ENCODE assay signal across 7 cellular contexts in genomic region chr7:80078159-80078731, GRCh38. TPM values are rescaled to one million over a fixed set of nuclear protein-coding genes. Genes with fewer than 3 reads are reported as not detected.
DNase-seq lines count a peak whose midpoint lies in the region; ATAC-seq and TF ChIP-seq lines count a peak whose summit lies in the region.

No MANE protein-coding gene starts in this region.

- H3K4me2 ChIP-seq in GM23338 (no peak overlapping the region), OCI-LY3 (ENCODE audit: low read length) (peak overlapping the region; percentile 51), parathyroid adenoma (ENCODE audit: low read length) (peak overlapping the region; percentile 84)

- H3K27me3 ChIP-seq in GM23338 (ENCODE audit: insufficient read depth) (no peaks in the 10 kb centered on the region), OCI-LY3 (ENCODE audit: low read depth, low read length) (no peaks in the 10 kb centered on the region), parathyroid adenoma (ENCODE audit: control insufficient read depth, insufficient read depth, low read length) (no peaks in the 10 kb centered on the region), H7 (ENCODE audit: control insufficient read depth, insufficient read depth, low read length) (no peaks in the 10 kb centered on the region)

- H3K4me3 ChIP-seq in GM23338 (no peak overlapping the region), OCI-LY3 (ENCODE audit: low read length) (peak overlapping the region; percentile 58), parathyroid adenoma (ENCODE audit: low read depth, low read length) (peak overlapping the region; percentile 50), H7 (ENCODE audit: insufficient read depth, low read depth, low read length) (no peak overlapping the region)

- ATAC-seq in GM23338 (no peak), GM21526 (IDR thresholded peaks at IDR 0.05; ENCODE audit: low FRiP score, unreplicated experiment) (no peak), HG03432 (IDR thresholded peaks at IDR 0.05; ENCODE audit: unreplicated experiment) (no peak)

- no peaks in the 10 kb centered on the region for H3K79me2 ChIP-seq in GM23338 (replicated peaks; ENCODE audit: insufficient read depth)
- H3K79me2 ChIP-seq in OCI-LY3 (ENCODE audit: low read length) = no peaks in the 10 kb centered on the region
- H3K79me2 ChIP-seq in parathyroid adenoma = no peaks in the 10 kb centered on the region

- H3K4me1 ChIP-seq in GM23338 (ENCODE audit: insufficient read depth) (no peaks in the 10 kb centered on the region), OCI-LY3 (ENCODE audit: low read length) (peaks cover 6% of the 10 kb centered on the region; the same call in 1 of the 2 replicates), parathyroid adenoma (no peaks in the 10 kb centered on the region)

- H3K27ac ChIP-seq in GM23338 (ENCODE audit: low read depth) (no peak overlapping the region), OCI-LY3 (ENCODE audit: low read length) (no peak overlapping the region), parathyroid adenoma (no peak overlapping the region)

- no peaks in the 10 kb centered on the region for H3K36me3 ChIP-seq in GM23338 (ENCODE audit: insufficient read depth)
- H3K36me3 ChIP-seq in OCI-LY3 (replicated peaks; ENCODE audit: low read depth, low read length) = no peaks in the 10 kb centered on the region
- H3K36me3 ChIP-seq in parathyroid adenoma (ENCODE audit: control insufficient read depth, insufficient read depth, low read length) = no peaks in the 10 kb centered on the region
- H3K36me3 ChIP-seq in H7 (replicated peaks; ENCODE audit: control insufficient read depth, insufficient read depth, low read length) = no peaks in the 10 kb centered on the region

- TF ChIP-seq CTCF in GM23338 (conservative IDR thresholded peaks at IDR 0.05; ENCODE audit: low read depth in 2 of 2) (no peak), OCI-LY3 (IDR thresholded peaks at IDR 0.05; ENCODE audit: low read depth, low read length) (no peak), parathyroid adenoma (IDR thresholded peaks at IDR 0.05) (no peak)

- H3F3A ChIP-seq in GM23338 (replicated peaks; ENCODE audit: low read depth) = no peaks in the 10 kb centered on the region

- H3K9me2 ChIP-seq in GM23338 (ENCODE audit: insufficient read depth) = no peaks in the 10 kb centered on the region

- H3K9me3 Mint-ChIP-seq in GM23338 = peaks cover 3% of the 10 kb centered on the region; the same call in 1 of the 3 replicates

- H3K4me1 Mint-ChIP-seq in GM23338 = peaks cover 6% of the 10 kb centered on the region; the same call in 2 of the 3 replicates

- H3K27me3 Mint-ChIP-seq in GM23338 (ENCODE audit: insufficient read depth, low read depth, poor library complexity) = no peaks in the 10 kb centered on the region

- no peak overlapping the region for H3K27ac Mint-ChIP-seq in GM23338

- no peaks in the 10 kb centered on the region for H3K36me3 Mint-ChIP-seq in GM23338 (ENCODE audit: low read depth)

- H3K9ac ChIP-seq in OCI-LY3 (ENCODE audit: low read length) = no peak overlapping the region
- no peak overlapping the region for H3K9ac ChIP-seq in parathyroid adenoma

- DNase-seq in GM23338 (ENCODE audit: low spot score) (no peak), dermis blood vessel endothelial cell (peak; percentile 33), H7 (no peak)

- H2AFZ ChIP-seq in GM23338 = peak overlapping the region; percentile 74; the same call in 1 of the 2 replicates
- peak overlapping the region; percentile 89 for H2AFZ ChIP-seq in OCI-LY3 (ENCODE audit: low read depth, low read length)
- H2AFZ ChIP-seq in parathyroid adenoma = peak overlapping the region; percentile 45

- H3K4me3 Mint-ChIP-seq in GM23338 = no peak overlapping the region

- H3K9me3 ChIP-seq in OCI-LY3 (ENCODE audit: insufficient read depth, low read length) = no peaks in the 10 kb centered on the region
- no peaks in the 10 kb centered on the region for H3K9me3 ChIP-seq in parathyroid adenoma (ENCODE audit: control insufficient read depth, low read length)

- H4K20me1 ChIP-seq in GM23338 (replicated peaks; ENCODE audit: insufficient read depth) (no peaks in the 10 kb centered on the region), OCI-LY3 (ENCODE audit: insufficient read depth, low read length) (no peaks in the 10 kb centered on the region)

TF ChIP-seq in GM23338, 12 proteins besides CTCF, POLR2A, EP300 and RAD21 (continues in another document):
- TF ChIP-seq ETS1 (IDR thresholded peaks at IDR 0.05) = no peak
- no peak for TF ChIP-seq ZNF462 (CRISPR knock-in tag; IDR thresholded peaks at IDR 0.05)
- TF ChIP-seq ZNF114 (CRISPR knock-in tag; IDR thresholded peaks at IDR 0.05) = no peak
- no peak for TF ChIP-seq POLR2AphosphoS5 (IDR thresholded peaks at IDR 0.05; ENCODE audit: low read depth)
- no peak for TF ChIP-seq NANOG (IDR thresholded peaks at IDR 0.05; ENCODE audit: borderline replicate concordance)
- TF ChIP-seq ZNF331 (CRISPR knock-in tag; IDR thresholded peaks at IDR 0.05; ENCODE audit: low read depth) = no peak
- TF ChIP-seq JUNB (IDR thresholded peaks at IDR 0.05; ENCODE audit: unreplicated experiment) = no peak
- TF ChIP-seq CREB1 (CRISPR knock-in tag; IDR thresholded peaks at IDR 0.05; ENCODE audit: low read depth) = no peak

RNA-seq across cellular contexts. Expression of gene GNAI1, which starts 56.4 kb away (rescaled TPM):
- total RNA-seq in GM23338 (2014; rRNA removed; shearing (Covaris generic)) = 26.8 and 31.3 TPM in 2 replicates
- 35.2 and 36.9 TPM in 2 replicates for polyA plus RNA-seq in GM23338 (2016; fragmentation: Nextera tagmentation; extraction: Ambion mirVana)
- total RNA-seq in dermis blood vessel endothelial cell = 28.8 and 36.2 TPM in 2 replicates
- total RNA-seq in H7 (2014; rRNA removed; shearing (Covaris generic)) = 19.4 and 35.3 TPM in 2 replicates

Comparison
In these comparisons a context has a peak if more than half of its experiments do, and no peak if none do; other contexts are left out.
1. H3K4me3 ChIP-seq: peak in OCI-LY3 (single experiment) and parathyroid adenoma (single experiment); none in GM23338 (single experiment) and H7 (single experiment).
2. Peak in every context shown above with its lines, with median percentiles within 50 percentile points of each other: H2AFZ ChIP-seq.